ENCODE assay signal across 22 cellular contexts in the genomic region with DNA sequence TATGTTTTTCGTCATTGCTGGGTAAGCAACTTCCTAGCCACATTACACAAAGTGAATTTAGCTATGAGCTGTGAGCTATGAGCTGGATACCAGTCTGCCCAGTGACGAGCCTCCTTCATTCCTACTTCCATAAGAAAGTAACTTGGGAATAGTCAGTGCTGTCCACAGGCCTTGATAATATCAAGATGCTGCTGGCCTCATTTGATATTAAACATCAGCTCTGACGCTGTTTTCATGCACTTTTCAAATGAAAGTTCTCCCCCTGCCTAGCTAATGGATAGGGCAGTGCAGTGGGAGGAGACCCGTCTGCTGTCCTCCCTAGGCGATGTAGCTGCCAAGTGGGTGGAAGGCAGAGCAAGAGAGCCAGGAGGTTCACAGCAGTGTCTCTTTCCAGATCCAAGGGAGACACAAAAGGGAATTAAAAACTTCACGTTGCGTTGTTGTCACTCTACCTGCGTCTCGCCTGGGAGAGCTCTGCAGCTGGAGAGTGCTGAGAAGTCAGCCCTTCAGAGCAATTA.
"Had no signal": no experiment of that assay in that cellular context is flagged by ENCODE, and none has a peak within 500 bp of the region (broad histone marks: within the 10 kb centered on the region; RNA-seq: fewer than 3 reads in every experiment).

No MANE protein-coding gene starts in this region.

- H3K9me3 ChIP-seq: colonic mucosa, gastrocnemius medialis, neutrophil, upper lobe of right lung had no signal

- H3K27me3 ChIP-seq: colonic mucosa, gastrocnemius medialis, neutrophil, spleen, upper lobe of right lung had no signal

- DNase-seq: activated CD4-positive, alpha-beta T cell treated with anti-CD3 and anti-CD28 coated beads, Interleukin-2, amount 50 U/mL, for 1 hour; activated CD4-positive, CD25-positive, alpha-beta regulatory T cell treated with anti-CD3 and anti-CD28 coated beads, Interleukin-2, amount 50 U/mL, for 72 hours; activated CD8-positive, alpha-beta memory T cell treated with anti-CD3 and anti-CD28 coated beads, Interleukin-2, amount 50 U/mL, for 4 hours; activated naive CD4-positive, alpha-beta T cell treated with anti-CD3 and anti-CD28 coated beads for 36 hours; activated T-cell treated with anti-CD3 and anti-CD28 coated beads, Interleukin-2, amount 50 U/mL, for 4 hours; anterior cingulate cortex; central memory CD4-positive, alpha-beta T cell; colonic mucosa; endodermal cell; gastrocnemius medialis; kidney; mesendoderm; spleen; stimulated activated CD4-positive, alpha-beta T cell treated with anti-CD3 and anti-CD28 coated beads, Interleukin-4, amount 100 ng/mL, for 4 hours; T-helper 2 cell; upper lobe of right lung had no signal

- H3K4me3 ChIP-seq: colonic mucosa, spleen, upper lobe of right lung had no signal

- H3K27ac ChIP-seq: colonic mucosa, epithelial cell of prostate, gastrocnemius medialis, neutrophil, parathyroid adenoma, spleen, upper lobe of right lung, VCaP had no signal

- H3K36me3 ChIP-seq: colonic mucosa, gastrocnemius medialis, neutrophil, spleen, upper lobe of right lung had no signal

- H3K4me1 ChIP-seq: colonic mucosa, gastrocnemius medialis, parathyroid adenoma, spleen, upper lobe of right lung had no signal

- ATAC-seq: activated T-cell treated with anti-CD3 and anti-CD28 coated beads, Interleukin-2, amount 50 U/mL, for 4 hours; gastrocnemius medialis; natural killer cell treated with Interleukin-12 subunit alpha and Interleukin-12 subunit beta and Interleukin-15 and Interleukin-18, amount 100 ng/mL, for 72 hours; stimulated activated memory B cell treated with anti-CD40 and anti-IgM and Interleukin-4, amounts not matched to agents 10 μg/mL and 1 μg/mL and 100 μg/mL, for 72 hours; upper lobe of right lung had no signal
